8 cellular contexts compared by ENCODE assay signal in genomic region chr10:51879238-51879637, GRCh38.
DNase-seq lines count a peak whose midpoint lies in the region; ATAC-seq and TF ChIP-seq lines count a peak whose summit lies in the region.

No MANE protein-coding gene starts in this region.

- peak overlapping the region; percentile 6 for H3K4me3 Mint-ChIP-seq in activated CD4-positive, alpha-beta T cell treated with anti-CD3 and anti-CD28 coated beads, Interleukin-2, amount 10 ng/mL, durations not matched to agents 7 days and 5 days
- no peak overlapping the region for H3K4me3 Mint-ChIP-seq in stimulated activated naive B cell treated with anti-CD40 and anti-IgM and Interleukin-4, amounts not matched to agents 10 μg/mL and 1 μg/mL and 100 μg/mL, for 72 hours
- no peak overlapping the region for H3K4me3 Mint-ChIP-seq in progenitor cell of endocrine pancreas (ENCODE audit: low read depth)

- peaks cover 7% of the 10 kb centered on the region for H3K9me3 Mint-ChIP-seq in activated CD4-positive, alpha-beta T cell treated with anti-CD3 and anti-CD28 coated beads, Interleukin-2, amount 10 ng/mL, durations not matched to agents 7 days and 5 days
- H3K9me3 Mint-ChIP-seq in stimulated activated naive B cell treated with anti-CD40 and anti-IgM and Interleukin-4, amounts not matched to agents 10 μg/mL and 1 μg/mL and 100 μg/mL, for 72 hours, result no peaks in the 10 kb centered on the region
- H3K9me3 Mint-ChIP-seq in progenitor cell of endocrine pancreas (ENCODE audit: low read depth), result peaks cover 3% of the 10 kb centered on the region

- H3K4me3 ChIP-seq in AG04449 (ENCODE audit: low read depth, low read length), result no peak overlapping the region

- CTCF ChIA-PET in AG04449 (lab: Yijun Ruan, JAX), result interaction anchor here (0.8 kb wide), 1 partner anchor 82 kb away, joined by 3 read pairs; no protein-coding TSS in a partner anchor
- CTCF ChIA-PET in activated CD4-positive, alpha-beta T cell treated with anti-CD3 and anti-CD28 coated beads, Interleukin-2, amount 10 ng/mL, durations not matched to agents 7 days and 5 days (lab: Charles Lee), result interaction anchor here (0.6 kb wide), 1 partner anchor 287 kb away, joined by 3 read pairs; no protein-coding TSS in a partner anchor

- peak overlapping the region; percentile 85 for H3K27ac Mint-ChIP-seq in activated CD4-positive, alpha-beta T cell treated with anti-CD3 and anti-CD28 coated beads, Interleukin-2, amount 10 ng/mL, durations not matched to agents 7 days and 5 days
- H3K27ac Mint-ChIP-seq in stimulated activated naive B cell treated with anti-CD40 and anti-IgM and Interleukin-4, amounts not matched to agents 10 μg/mL and 1 μg/mL and 100 μg/mL, for 72 hours, result no peak overlapping the region
- H3K27ac Mint-ChIP-seq in progenitor cell of endocrine pancreas, result no peak overlapping the region

- H3K4me1 Mint-ChIP-seq in activated CD4-positive, alpha-beta T cell treated with anti-CD3 and anti-CD28 coated beads, Interleukin-2, amount 10 ng/mL, durations not matched to agents 7 days and 5 days, result peaks cover 18% of the 10 kb centered on the region
- H3K4me1 Mint-ChIP-seq in stimulated activated naive B cell treated with anti-CD40 and anti-IgM and Interleukin-4, amounts not matched to agents 10 μg/mL and 1 μg/mL and 100 μg/mL, for 72 hours, result peaks cover 3 to 6% of the 10 kb centered on the region in 2 donors
- peaks cover 2% of the 10 kb centered on the region for H3K4me1 Mint-ChIP-seq in progenitor cell of endocrine pancreas (ENCODE audit: low read depth)

- H3K36me3 Mint-ChIP-seq in activated CD4-positive, alpha-beta T cell treated with anti-CD3 and anti-CD28 coated beads, Interleukin-2, amount 10 ng/mL, durations not matched to agents 7 days and 5 days (ENCODE audit: low read depth), result no peaks in the 10 kb centered on the region
- no peaks in the 10 kb centered on the region for H3K36me3 Mint-ChIP-seq in stimulated activated naive B cell treated with anti-CD40 and anti-IgM and Interleukin-4, amounts not matched to agents 10 μg/mL and 1 μg/mL and 100 μg/mL, for 72 hours
- H3K36me3 Mint-ChIP-seq in progenitor cell of endocrine pancreas (ENCODE audit: insufficient read depth), result no peaks in the 10 kb centered on the region

- TF ChIP-seq CTCF in AG04449 (IDR thresholded peaks at IDR 0.05; ENCODE audit: insufficient read depth, low read length, missing control alignments) (no peak), progenitor cell of endocrine pancreas (IDR thresholded peaks at IDR 0.05; ENCODE audit: unreplicated experiment) (no peak)

- ATAC-seq in GM18868 (IDR thresholded peaks at IDR 0.05; ENCODE audit: unreplicated experiment) (peak; percentile 96), HG03060 (IDR thresholded peaks at IDR 0.05; ENCODE audit: low read depth, unreplicated experiment) (peak; percentile 96)
- peak; percentile 72 to 92 for ATAC-seq in stimulated activated naive B cell treated with anti-CD40 and anti-IgM and Interleukin-4, amounts not matched to agents 10 μg/mL and 1 μg/mL and 100 μg/mL, for 72 hours (replicated peaks)

- POLR2A ChIA-PET in AG04449 (lab: Yijun Ruan, JAX), result interaction anchor here (0.7 kb wide), 1 partner anchor 16 kb away, joined by 3 read pairs; no protein-coding TSS in a partner anchor
- POLR2A ChIA-PET in activated CD4-positive, alpha-beta T cell treated with anti-CD3 and anti-CD28 coated beads, Interleukin-2, amount 10 ng/mL, durations not matched to agents 7 days and 5 days (lab: Charles Lee), result no interaction called here

- DNase-seq in AG04449 (ENCODE audit: low read depth, low spot score) (peak; percentile 100), foreskin melanocyte (peak; percentile 96), NCI-H2196 (lab: John Stamatoyannopoulos, UW; ENCODE audit: unreplicated experiment) (no peak), progenitor cell of endocrine pancreas (ENCODE audit: low spot score, unreplicated experiment) (no peak)
- DNase-seq in activated CD4-positive, alpha-beta T cell treated with anti-CD3 and anti-CD28 coated beads, Interleukin-2, amount 10 ng/mL, durations not matched to agents 7 days and 5 days, result peak; percentile 16
- peak; percentile 13 for DNase-seq in stimulated activated naive B cell treated with anti-CD40 and anti-IgM and Interleukin-4, amounts not matched to agents 10 μg/mL and 1 μg/mL and 100 μg/mL, for 72 hours

- peaks cover 3% of the 10 kb centered on the region for H3K27me3 Mint-ChIP-seq in activated CD4-positive, alpha-beta T cell treated with anti-CD3 and anti-CD28 coated beads, Interleukin-2, amount 10 ng/mL, durations not matched to agents 7 days and 5 days
- H3K27me3 Mint-ChIP-seq in stimulated activated naive B cell treated with anti-CD40 and anti-IgM and Interleukin-4, amounts not matched to agents 10 μg/mL and 1 μg/mL and 100 μg/mL, for 72 hours, result no peaks in the 10 kb centered on the region
- H3K27me3 Mint-ChIP-seq in progenitor cell of endocrine pancreas, result no peaks in the 10 kb centered on the region

Comparison
In these comparisons a context has a peak if more than half of its experiments do, and no peak if none do; other contexts are left out.
1. DNase-seq: peak in AG04449 (single experiment), activated CD4-positive, alpha-beta T cell treated with anti-CD3 and anti-CD28 coated beads, Interleukin-2, amount 10 ng/mL, durations not matched to agents 7 days and 5 days (single experiment), foreskin melanocyte (single experiment) and stimulated activated naive B cell treated with anti-CD40 and anti-IgM and Interleukin-4, amounts not matched to agents 10 μg/mL and 1 μg/mL and 100 μg/mL, for 72 hours (single experiment); none in NCI-H2196 (single experiment) and progenitor cell of endocrine pancreas (single experiment).
2. Peak in every context shown above with its lines, with median percentiles within 50 percentile points of each other: ATAC-seq.